In genomic region chr6:79084693-79085092, GRCh38 we compare ENCODE assay signal across 19 cellular contexts.
"Had no signal": no experiment of that assay in that cellular context is flagged by ENCODE, and none has a peak within 500 bp of the region (broad histone marks: within the 10 kb centered on the region; RNA-seq: fewer than 3 reads in every experiment).

No MANE protein-coding gene starts in this region.

- H3K27me3 ChIP-seq: colonic mucosa, esophagus muscularis mucosa, gastroesophageal sphincter had no signal

- H3K4me1 ChIP-seq: colonic mucosa had no signal

- FAIRE-seq: endometrium, islet of Langerhans had no signal

- H3K4me3 ChIP-seq: colonic mucosa, esophagus muscularis mucosa, gastroesophageal sphincter, lower lobe of right lung had no signal

- H3K36me3 ChIP-seq: colonic mucosa, esophagus muscularis mucosa, gastroesophageal sphincter, lower lobe of right lung had no signal

- H3K27ac ChIP-seq: colonic mucosa, esophagus muscularis mucosa, gastroesophageal sphincter, lower lobe of right lung had no signal

- H3K9me3 ChIP-seq: colonic mucosa, esophagus muscularis mucosa, gastroesophageal sphincter, lower lobe of right lung had no signal

- DNase-seq: activated CD4-positive, alpha-beta memory T cell treated with anti-CD3 and anti-CD28 coated beads for 36 hours; activated CD4-positive, alpha-beta T cell treated with anti-CD3 and anti-CD28 coated beads for 36 hours; activated CD8-positive, alpha-beta memory T cell treated with anti-CD3 and anti-CD28 coated beads, Interleukin-2, amount 10 ng/mL, durations not matched to agents 7 days and 5 days; activated T-cell treated with anti-CD3 and anti-CD28 coated beads, Interleukin-2, amount 50 U/mL, for 24 hours; amniotic stem cell; caudate nucleus; colonic mucosa; left colon; lower lobe of right lung; nephron progenitor cell; occipital lobe; right cardiac atrium; stimulated activated naive CD8-positive, alpha-beta T cell treated with anti-CD3 and anti-CD28 coated beads, Interleukin-15, Interleukin-2, amounts not matched to agents 100 U/mL and 50 U/mL, for 24 hours; T-helper 1 cell; T1000 had no signal

- ATAC-seq: activated CD4-positive, alpha-beta T cell treated with anti-CD3 and anti-CD28 coated beads for 36 hours; activated CD8-positive, alpha-beta memory T cell treated with anti-CD3 and anti-CD28 coated beads, Interleukin-2, amount 10 ng/mL, durations not matched to agents 7 days and 5 days; gastroesophageal sphincter; left colon; lower lobe of right lung; right cardiac atrium; stimulated activated naive CD8-positive, alpha-beta T cell treated with anti-CD3 and anti-CD28 coated beads, Interleukin-15, Interleukin-2, amounts not matched to agents 100 U/mL and 50 U/mL, for 24 hours had no signal
